Comparison of ENCODE assay signal across 21 cellular contexts in genomic region chr4:121721700-121722099, GRCh38. TPM values are rescaled to one million over a fixed set of nuclear protein-coding genes. Genes with fewer than 3 reads are reported as not detected.
"Had no signal": no experiment of that assay in that cellular context is flagged by ENCODE, and none has a peak within 500 bp of the region (broad histone marks: within the 10 kb centered on the region; RNA-seq: fewer than 3 reads in every experiment).

No MANE protein-coding gene starts in this region.

- H3K36me3 ChIP-seq: neural progenitor cell, right lobe of liver, thoracic aorta, tibial nerve, upper lobe of right lung, uterus had no signal

- H3K9me3 ChIP-seq: right lobe of liver, thoracic aorta, tibial nerve, upper lobe of right lung, uterus had no signal

- ATAC-seq: left lobe of liver; naive thymus-derived CD4-positive, alpha-beta T cell; right lobe of liver; stimulated activated naive B cell treated with anti-CD40 and anti-IgM and Interleukin-4, amounts not matched to agents 10 μg/mL and 1 μg/mL and 100 μg/mL, for 72 hours; upper lobe of right lung had no signal

- H3K27me3 ChIP-seq: dorsolateral prefrontal cortex, neural progenitor cell, right lobe of liver, tibial nerve, upper lobe of right lung, uterus had no signal

- H3K4me3 ChIP-seq: dorsolateral prefrontal cortex, lung, neural progenitor cell, right lobe of liver, thoracic aorta, tibial nerve, upper lobe of right lung, uterus had no signal

- H3K79me2 ChIP-seq: parathyroid adenoma had no signal

- H3K9ac ChIP-seq: neural progenitor cell, parathyroid adenoma had no signal

- DNase-seq: dorsolateral prefrontal cortex; effector CD4-positive, alpha-beta T cell; head of caudate nucleus; naive thymus-derived CD4-positive, alpha-beta T cell; right lobe of liver; small intestine; stimulated activated CD4-positive, alpha-beta T cell treated with anti-CD3 and anti-CD28 coated beads, Interleukin-15, amount 100 ng/mL, for 24 hours; stimulated activated CD4-positive, alpha-beta T cell treated with anti-CD3 and anti-CD28 coated beads, Interleukin-2, amount 100 ng/mL, for 48 hours; stimulated activated naive B cell treated with anti-CD40 and anti-IgM and Interleukin-4, amounts not matched to agents 10 μg/mL and 1 μg/mL and 100 μg/mL, for 72 hours; upper lobe of right lung; uterus had no signal

- H3K4me1 ChIP-seq: neural progenitor cell, parathyroid adenoma, right lobe of liver, upper lobe of right lung, uterus had no signal

- H3K4me2 ChIP-seq: neural progenitor cell had no signal

- H3K27ac ChIP-seq: dorsolateral prefrontal cortex, neural progenitor cell, parathyroid adenoma, right lobe of liver, thoracic aorta, tibial nerve, upper lobe of right lung, uterus had no signal

- H2AFZ ChIP-seq: neural progenitor cell, parathyroid adenoma had no signal

RNA-seq across cellular contexts. Expression of gene SMIM43, which starts 43.3 kb away (rescaled TPM):
- total RNA-seq: left lobe of liver; liver; mesothelial cell of epicardium; mucosa of gallbladder; naive thymus-derived CD4-positive, alpha-beta T cell; progenitor cell of endocrine pancreas; right lobe of liver; thoracic aorta; upper lobe of right lung had no signal
- polyA plus RNA-seq: liver; naive thymus-derived CD4-positive, alpha-beta T cell had no signal
